In the genomic region with DNA sequence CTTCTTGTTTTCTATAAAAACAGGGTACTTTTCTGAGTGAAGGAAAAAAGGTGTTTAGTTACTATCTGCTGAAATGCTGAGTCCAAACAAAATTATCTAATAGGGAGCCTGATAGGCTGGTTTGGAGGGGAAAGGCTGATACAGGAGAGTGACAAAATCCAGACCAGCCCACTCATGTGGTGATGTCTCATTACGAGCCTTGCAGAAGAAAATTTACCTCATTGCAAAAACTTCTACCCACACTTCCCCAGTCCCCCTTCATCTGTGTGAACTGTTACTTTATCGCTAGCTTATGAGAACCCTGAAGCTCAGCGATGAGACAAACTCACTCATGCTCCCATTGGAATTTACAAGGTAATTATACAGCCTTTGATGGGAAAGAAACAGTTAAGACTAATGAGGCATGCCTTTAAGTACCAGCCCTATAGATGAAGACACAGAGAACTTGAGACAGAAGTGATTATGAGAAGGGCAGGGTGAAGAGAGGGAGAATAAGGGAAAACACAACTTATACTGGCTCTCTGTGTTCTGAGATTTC, we compare ENCODE assay signal across 21 cellular contexts.
"Had no signal": no experiment of that assay in that cellular context is flagged by ENCODE, and none has a peak within 500 bp of the region (broad histone marks: within the 10 kb centered on the region; RNA-seq: fewer than 3 reads in every experiment).

No MANE protein-coding gene starts in this region.

- H3K4me3 Mint-ChIP-seq: activated CD4-positive, alpha-beta memory T cell treated with anti-CD3 and anti-CD28 coated beads for 36 hours; activated CD4-positive, alpha-beta T cell treated with anti-CD3 and anti-CD28 coated beads for 36 hours; activated naive CD8-positive, alpha-beta T cell; activated T-cell treated with anti-CD3 and anti-CD28 coated beads, Interleukin-2, amount 50 U/mL, for 4 hours; effector memory CD8-positive, alpha-beta T cell; nephron; stimulated activated naive CD8-positive, alpha-beta T cell treated with anti-CD3 and anti-CD28 coated beads, Interleukin-15, Interleukin-2, amounts not matched to agents 100 ng/mL and 50 ng/mL, for 24 hours had no signal

- H3K9me3 Mint-ChIP-seq: activated T-cell treated with anti-CD3 and anti-CD28 coated beads, Interleukin-2, amount 50 U/mL, for 4 hours; effector memory CD8-positive, alpha-beta T cell; stimulated activated naive CD8-positive, alpha-beta T cell treated with anti-CD3 and anti-CD28 coated beads, Interleukin-15, Interleukin-2, amounts not matched to agents 100 ng/mL and 50 ng/mL, for 24 hours had no signal

- ATAC-seq: activated CD4-positive, alpha-beta T cell treated with anti-CD3 and anti-CD28 coated beads for 36 hours; activated T-cell treated with anti-CD3 and anti-CD28 coated beads, Interleukin-2, amount 50 U/mL, for 4 hours; effector memory CD8-positive, alpha-beta T cell; heart left ventricle; left lung; right lobe of liver had no signal

- H3K27me3 ChIP-seq: heart left ventricle, left lung, right lobe of liver, suprapubic skin had no signal

- H3K36me3 Mint-ChIP-seq: activated CD4-positive, alpha-beta memory T cell treated with anti-CD3 and anti-CD28 coated beads for 36 hours had no signal

- FAIRE-seq: frontal cortex had no signal

- H3K27ac Mint-ChIP-seq: activated CD4-positive, alpha-beta memory T cell treated with anti-CD3 and anti-CD28 coated beads for 36 hours; activated CD4-positive, alpha-beta T cell treated with anti-CD3 and anti-CD28 coated beads for 36 hours; activated naive CD8-positive, alpha-beta T cell; effector memory CD8-positive, alpha-beta T cell; nephron; stimulated activated naive CD8-positive, alpha-beta T cell treated with anti-CD3 and anti-CD28 coated beads, Interleukin-15, Interleukin-2, amounts not matched to agents 100 ng/mL and 50 ng/mL, for 24 hours had no signal

- H3K27me3 Mint-ChIP-seq: activated naive CD8-positive, alpha-beta T cell; stimulated activated naive CD8-positive, alpha-beta T cell treated with anti-CD3 and anti-CD28 coated beads, Interleukin-15, Interleukin-2, amounts not matched to agents 100 ng/mL and 50 ng/mL, for 24 hours had no signal

- H3K36me3 ChIP-seq: breast epithelium, heart left ventricle, left lung, prostate gland, right lobe of liver, suprapubic skin, WERI-Rb-1 had no signal

- DNase-seq: activated CD4-positive, alpha-beta memory T cell treated with anti-CD3 and anti-CD28 coated beads for 36 hours; activated effector memory CD4-positive, alpha-beta T cell treated with Interleukin-2 at 50 U/mL for 16 hours; activated T-cell treated with anti-CD3 and anti-CD28 coated beads, Interleukin-2, amount 50 U/mL, for 4 hours; anterior cingulate cortex; dermis blood vessel endothelial cell; effector memory CD8-positive, alpha-beta T cell; heart left ventricle; left lung; mammary epithelial cell; right lobe of liver; trophoblast cell; WERI-Rb-1 had no signal

- H3K9me3 ChIP-seq: heart left ventricle, left lung, prostate gland, right lobe of liver, suprapubic skin had no signal

- H3K27ac ChIP-seq: breast epithelium, heart left ventricle, left lung, prostate gland, right lobe of liver, SK-N-MC, suprapubic skin, WERI-Rb-1 had no signal

- H3K4me1 ChIP-seq: breast epithelium, heart left ventricle, left lung, prostate gland, right lobe of liver, suprapubic skin had no signal

- H3K4me3 ChIP-seq: breast epithelium, heart left ventricle, left lung, prostate gland, right lobe of liver, SK-N-MC, suprapubic skin had no signal
